Comparison of ENCODE assay signal across 34 cellular contexts in genomic region chr16:7367309-7367708, GRCh38. TPM values are rescaled to one million over a fixed set of nuclear protein-coding genes. Genes with fewer than 3 reads are reported as not detected.
"Had no signal": no experiment of that assay in that cellular context is flagged by ENCODE, and none has a peak within 500 bp of the region (broad histone marks: within the 10 kb centered on the region; RNA-seq: fewer than 3 reads in every experiment).

No MANE protein-coding gene starts in this region.

- H3K27ac Mint-ChIP-seq: activated B cell treated with CpG ODN at 0.5 μM for 24 hours; activated CD4-positive, alpha-beta memory T cell treated with anti-CD3 and anti-CD28 coated beads for 36 hours; activated CD4-positive, alpha-beta T cell treated with anti-CD3 and anti-CD28 coated beads, Interleukin-2, amount 10 ng/mL, durations not matched to agents 24 days and 14 days; activated CD8-positive, alpha-beta T cell treated with anti-CD3 and anti-CD28 coated beads for 36 hours; activated naive CD4-positive, alpha-beta T cell treated with anti-CD3 and anti-CD28 coated beads for 36 hours; activated naive CD4-positive, alpha-beta T cell treated with anti-CD3 and anti-CD28 coated beads, Interleukin-2, amount 50 U/mL, for 72 hours; activated naive CD8-positive, alpha-beta T cell treated with anti-CD3 and anti-CD28 coated beads for 36 hours; activated T-cell treated with anti-CD3 and anti-CD28 coated beads, Interleukin-2, amount 50 U/mL, for 72 hours; activated T-helper 1 cell treated with anti-CD3 and anti-CD28 coated beads, Interleukin-12 subunit alpha, Interleukin-12 subunit beta, Interleukin-2, Interleukin-4 antibody, amounts not matched to agents 30 ng/mL and 10 ng/mL and 1 ng/mL, durations not matched to agents 14 hours and 24 hours and 36 hours; activated T-helper 17 cell treated with anti-CD3 and anti-CD28 coated beads, Interleukin-2, amount 50 U/mL, for 72 hours; T-helper 2 cell treated with Interferon-gamma antibody and Interleukin-4, amounts not matched to agents 5 μg/mL and 100 μg/mL, for 36 hours had no signal

- H3K27me3 ChIP-seq: adrenal gland, body of pancreas, brain microvascular endothelial cell, breast epithelium had no signal

- H3K4me3 Mint-ChIP-seq: activated B cell treated with CpG ODN at 0.5 μM for 24 hours; activated CD4-positive, alpha-beta memory T cell treated with anti-CD3 and anti-CD28 coated beads for 36 hours; activated CD4-positive, alpha-beta T cell treated with anti-CD3 and anti-CD28 coated beads, Interleukin-2, amount 10 ng/mL, durations not matched to agents 24 days and 14 days; activated CD8-positive, alpha-beta T cell treated with anti-CD3 and anti-CD28 coated beads for 36 hours; activated naive CD4-positive, alpha-beta T cell treated with anti-CD3 and anti-CD28 coated beads for 36 hours; activated naive CD8-positive, alpha-beta T cell treated with anti-CD3 and anti-CD28 coated beads for 36 hours; activated T-cell treated with anti-CD3 and anti-CD28 coated beads, Interleukin-2, amount 50 U/mL, for 4 hours; activated T-cell treated with anti-CD3 and anti-CD28 coated beads, Interleukin-2, amount 50 U/mL, for 72 hours; activated T-helper 1 cell treated with anti-CD3 and anti-CD28 coated beads, Interleukin-12 subunit alpha, Interleukin-12 subunit beta, Interleukin-2, Interleukin-4 antibody, amounts not matched to agents 30 ng/mL and 10 ng/mL and 1 ng/mL, durations not matched to agents 14 hours and 24 hours and 36 hours; activated T-helper 17 cell treated with anti-CD3 and anti-CD28 coated beads, Interleukin-2, amount 50 U/mL, for 72 hours; T-helper 2 cell treated with Interferon-gamma antibody and Interleukin-4, amounts not matched to agents 5 μg/mL and 100 μg/mL, for 36 hours had no signal

- H3K9me3 ChIP-seq: adrenal gland, body of pancreas, breast epithelium had no signal

- H3K36me3 ChIP-seq: adrenal gland, brain microvascular endothelial cell, breast epithelium had no signal

- H3K27me3 Mint-ChIP-seq: activated CD4-positive, alpha-beta memory T cell treated with anti-CD3 and anti-CD28 coated beads for 36 hours; activated CD4-positive, alpha-beta T cell treated with anti-CD3 and anti-CD28 coated beads, Interleukin-2, amount 10 ng/mL, durations not matched to agents 24 days and 14 days; activated T-helper 17 cell treated with anti-CD3 and anti-CD28 coated beads, Interleukin-2, amount 50 U/mL, for 72 hours had no signal

- H3K4me1 Mint-ChIP-seq: activated B cell treated with CpG ODN at 0.5 μM for 24 hours; activated CD4-positive, alpha-beta T cell treated with anti-CD3 and anti-CD28 coated beads, Interleukin-2, amount 10 ng/mL, durations not matched to agents 24 days and 14 days; activated naive CD8-positive, alpha-beta T cell treated with anti-CD3 and anti-CD28 coated beads for 36 hours; activated T-helper 17 cell treated with anti-CD3 and anti-CD28 coated beads, Interleukin-2, amount 50 U/mL, for 72 hours had no signal

- H3K36me3 Mint-ChIP-seq: activated CD4-positive, alpha-beta memory T cell treated with anti-CD3 and anti-CD28 coated beads for 36 hours; activated naive CD8-positive, alpha-beta T cell treated with anti-CD3 and anti-CD28 coated beads for 36 hours had no signal

- DNase-seq: activated B cell treated with CpG ODN at 0.5 μM for 24 hours; activated CD4-positive, alpha-beta memory T cell treated with anti-CD3 and anti-CD28 coated beads for 36 hours; activated CD4-positive, alpha-beta T cell treated with anti-CD3 and anti-CD28 coated beads for 4 hours; activated CD4-positive, alpha-beta T cell treated with anti-CD3 and anti-CD28 coated beads, Interleukin-2, amount 10 ng/mL, durations not matched to agents 24 days and 14 days; activated CD4-positive, alpha-beta T cell treated with anti-CD3 and anti-CD28 coated beads, Interleukin-2, amount 50 U/mL, for 1 hour; activated CD4-positive, alpha-beta T cell treated with anti-CD3 and anti-CD28 coated beads, Interleukin-2, amount 50 U/mL, for 4 hours; activated CD4-positive, CD25-positive, alpha-beta regulatory T cell treated with anti-CD3 and anti-CD28 coated beads, Interleukin-2, amount 50 U/mL, for 72 hours; activated CD8-positive, alpha-beta memory T cell treated with anti-CD3 and anti-CD28 coated beads, Interleukin-2, amount 50 U/mL, for 4 hours; activated CD8-positive, alpha-beta T cell treated with anti-CD3 and anti-CD28 coated beads for 36 hours; activated effector memory CD4-positive, alpha-beta T cell treated with anti-CD3 and anti-CD28 coated beads, Interleukin-2, amount 50 U/mL, for 16 hours; activated gamma-delta T cell treated with Interleukin-2 at 50 U/mL for 16 hours; activated naive CD4-positive, alpha-beta T cell; activated naive CD4-positive, alpha-beta T cell treated with anti-CD3 and anti-CD28 coated beads for 36 hours; activated naive CD4-positive, alpha-beta T cell treated with anti-CD3 and anti-CD28 coated beads, Interleukin-2, amount 50 U/mL, for 16 hours; activated naive CD8-positive, alpha-beta T cell treated with anti-CD3 and anti-CD28 coated beads for 36 hours; activated T-cell treated with anti-CD3 and anti-CD28 coated beads for 4 hours; activated T-cell treated with anti-CD3 and anti-CD28 coated beads, Interleukin-2, amount 50 U/mL, for 1 hour; activated T-cell treated with anti-CD3 and anti-CD28 coated beads, Interleukin-2, amount 50 U/mL, for 4 hours; activated T-cell treated with anti-CD3 and anti-CD28 coated beads, Interleukin-2, amount 50 U/mL, for 72 hours; adrenal gland; amniotic stem cell; aorta; body of pancreas; brain microvascular endothelial cell; central memory CD4-positive, alpha-beta T cell; T-helper 2 cell; T-helper 9 cell had no signal

- H3K27ac ChIP-seq: adrenal gland, body of pancreas, brain microvascular endothelial cell, breast epithelium, VCaP had no signal

- H3K4me1 ChIP-seq: adrenal gland, body of pancreas, breast epithelium had no signal

- ATAC-seq: activated CD8-positive, alpha-beta T cell treated with anti-CD3 and anti-CD28 coated beads for 36 hours; activated naive CD4-positive, alpha-beta T cell treated with anti-CD3 and anti-CD28 coated beads, Interleukin-2, amount 50 U/mL, for 72 hours; activated T-cell treated with anti-CD3 and anti-CD28 coated beads, Interleukin-2, amount 50 U/mL, for 4 hours; activated T-cell treated with anti-CD3 and anti-CD28 coated beads, Interleukin-2, amount 50 U/mL, for 72 hours; activated T-helper 17 cell treated with anti-CD3 and anti-CD28 coated beads, Interleukin-2, amount 50 U/mL, for 72 hours; body of pancreas had no signal

- H3K4me3 ChIP-seq: adrenal gland, body of pancreas, breast epithelium had no signal

RNA-seq across cellular contexts. Expression of gene RBFOX1, which starts 34.7 kb away (rescaled TPM):
- total RNA-seq: activated B cell treated with CpG ODN at 0.5 μM for 24 hours; activated CD4-positive, alpha-beta memory T cell treated with anti-CD3 and anti-CD28 coated beads for 36 hours; activated CD4-positive, alpha-beta T cell treated with anti-CD3 and anti-CD28 coated beads, Interleukin-2, amount 10 ng/mL, durations not matched to agents 24 days and 14 days; activated CD8-positive, alpha-beta memory T cell treated with anti-CD3 and anti-CD28 coated beads for 36 hours; activated CD8-positive, alpha-beta T cell treated with anti-CD3 and anti-CD28 coated beads for 36 hours; activated naive CD4-positive, alpha-beta T cell treated with anti-CD3 and anti-CD28 coated beads for 36 hours; activated naive CD4-positive, alpha-beta T cell treated with anti-CD3 and anti-CD28 coated beads, Interleukin-2, amount 50 U/mL, for 72 hours; activated naive CD8-positive, alpha-beta T cell treated with anti-CD3 and anti-CD28 coated beads for 36 hours; activated T-cell treated with anti-CD3 and anti-CD28 coated beads, Interleukin-2, amount 50 U/mL, for 4 hours; activated T-cell treated with anti-CD3 and anti-CD28 coated beads, Interleukin-2, amount 50 U/mL, for 72 hours; activated T-helper 1 cell treated with anti-CD3 and anti-CD28 coated beads, Interleukin-12 subunit alpha, Interleukin-12 subunit beta, Interleukin-2, Interleukin-4 antibody, amounts not matched to agents 30 ng/mL and 10 ng/mL and 1 ng/mL, durations not matched to agents 14 hours and 24 hours and 36 hours; activated T-helper 17 cell treated with anti-CD3 and anti-CD28 coated beads, Interleukin-2, amount 50 U/mL, for 72 hours; aorta; body of pancreas had no signal
